1 cellular context compared by ENCODE assay signal in genomic region chr10:97584798-97585438, GRCh38.
TF ChIP-seq lines count a peak whose summit lies in the region.

No MANE protein-coding gene starts in this region.

TF ChIP-seq in HepG2, 621 proteins besides CTCF, POLR2A, EP300 and RAD21 (continued from another document and continues in another):
- TF ChIP-seq ZBTB40 (IDR thresholded peaks at IDR 0.05) (no peak), ZBTB40 (CRISPR knock-in tag; IDR thresholded peaks at IDR 0.05) (no peak), TEAD3 (CRISPR knock-in tag; optimal IDR thresholded peaks at IDR 0.05; ENCODE audit: borderline replicate concordance) (no peak), ZBTB8A (CRISPR knock-in tag; IDR thresholded peaks at IDR 0.05; ENCODE audit: borderline replicate concordance, low read depth) (no peak), THAP8 (CRISPR knock-in tag; IDR thresholded peaks at IDR 0.05; ENCODE audit: borderline replicate concordance) (no peak), PRDM10 (CRISPR knock-in tag; IDR thresholded peaks at IDR 0.05; ENCODE audit: low read depth) (no peak), SOX13 (IDR thresholded peaks at IDR 0.05) (no peak), SOX13 (CRISPR knock-in tag; conservative IDR thresholded peaks at IDR 0.05 in 1 of 2, IDR thresholded peaks at IDR 0.05 in 1 of 2) (peak in 1 of 2 experiments; percentile 23; a peak in 1 of 4 replicates), ZNF766 (CRISPR knock-in tag; IDR thresholded peaks at IDR 0.05; ENCODE audit: borderline replicate concordance) (no peak), PREB (CRISPR knock-in tag; IDR thresholded peaks at IDR 0.05) (no peak), ZNF292 (CRISPR knock-in tag; IDR thresholded peaks at IDR 0.05; ENCODE audit: borderline replicate concordance, low read depth) (no peak), TRAFD1 (CRISPR knock-in tag; IDR thresholded peaks at IDR 0.05; ENCODE audit: borderline replicate concordance) (no peak), GTF2F1 (IDR thresholded peaks at IDR 0.05; ENCODE audit: low read length) (no peak), ZNF670 (CRISPR knock-in tag; IDR thresholded peaks at IDR 0.05; ENCODE audit: borderline replicate concordance) (no peak), SALL1 (CRISPR knock-in tag; IDR thresholded peaks at IDR 0.05) (peak; percentile 70; the same call in 1 of the 2 replicates), NFE2L2 (IDR thresholded peaks at IDR 0.05; ENCODE audit: low read length) (no peak), PAXIP1 (CRISPR knock-in tag; conservative IDR thresholded peaks at IDR 0.05) (no peak)
- TF ChIP-seq, protein P1, sequence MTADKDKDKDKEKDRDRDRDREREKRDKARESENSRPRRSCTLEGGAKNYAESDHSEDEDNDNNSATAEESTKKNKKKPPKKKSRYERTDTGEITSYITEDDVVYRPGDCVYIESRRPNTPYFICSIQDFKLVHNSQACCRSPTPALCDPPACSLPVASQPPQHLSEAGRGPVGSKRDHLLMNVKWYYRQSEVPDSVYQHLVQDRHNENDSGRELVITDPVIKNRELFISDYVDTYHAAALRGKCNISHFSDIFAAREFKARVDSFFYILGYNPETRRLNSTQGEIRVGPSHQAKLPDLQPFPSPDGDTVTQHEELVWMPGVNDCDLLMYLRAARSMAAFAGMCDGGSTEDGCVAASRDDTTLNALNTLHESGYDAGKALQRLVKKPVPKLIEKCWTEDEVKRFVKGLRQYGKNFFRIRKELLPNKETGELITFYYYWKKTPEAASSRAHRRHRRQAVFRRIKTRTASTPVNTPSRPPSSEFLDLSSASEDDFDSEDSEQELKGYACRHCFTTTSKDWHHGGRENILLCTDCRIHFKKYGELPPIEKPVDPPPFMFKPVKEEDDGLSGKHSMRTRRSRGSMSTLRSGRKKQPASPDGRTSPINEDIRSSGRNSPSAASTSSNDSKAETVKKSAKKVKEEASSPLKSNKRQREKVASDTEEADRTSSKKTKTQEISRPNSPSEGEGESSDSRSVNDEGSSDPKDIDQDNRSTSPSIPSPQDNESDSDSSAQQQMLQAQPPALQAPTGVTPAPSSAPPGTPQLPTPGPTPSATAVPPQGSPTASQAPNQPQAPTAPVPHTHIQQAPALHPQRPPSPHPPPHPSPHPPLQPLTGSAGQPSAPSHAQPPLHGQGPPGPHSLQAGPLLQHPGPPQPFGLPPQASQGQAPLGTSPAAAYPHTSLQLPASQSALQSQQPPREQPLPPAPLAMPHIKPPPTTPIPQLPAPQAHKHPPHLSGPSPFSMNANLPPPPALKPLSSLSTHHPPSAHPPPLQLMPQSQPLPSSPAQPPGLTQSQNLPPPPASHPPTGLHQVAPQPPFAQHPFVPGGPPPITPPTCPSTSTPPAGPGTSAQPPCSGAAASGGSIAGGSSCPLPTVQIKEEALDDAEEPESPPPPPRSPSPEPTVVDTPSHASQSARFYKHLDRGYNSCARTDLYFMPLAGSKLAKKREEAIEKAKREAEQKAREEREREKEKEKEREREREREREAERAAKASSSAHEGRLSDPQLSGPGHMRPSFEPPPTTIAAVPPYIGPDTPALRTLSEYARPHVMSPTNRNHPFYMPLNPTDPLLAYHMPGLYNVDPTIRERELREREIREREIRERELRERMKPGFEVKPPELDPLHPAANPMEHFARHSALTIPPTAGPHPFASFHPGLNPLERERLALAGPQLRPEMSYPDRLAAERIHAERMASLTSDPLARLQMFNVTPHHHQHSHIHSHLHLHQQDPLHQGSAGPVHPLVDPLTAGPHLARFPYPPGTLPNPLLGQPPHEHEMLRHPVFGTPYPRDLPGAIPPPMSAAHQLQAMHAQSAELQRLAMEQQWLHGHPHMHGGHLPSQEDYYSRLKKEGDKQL (CRISPR knock-in tag; IDR thresholded peaks at IDR 0.05; ENCODE audit: low read depth) = no peak
